In the genomic region with DNA sequence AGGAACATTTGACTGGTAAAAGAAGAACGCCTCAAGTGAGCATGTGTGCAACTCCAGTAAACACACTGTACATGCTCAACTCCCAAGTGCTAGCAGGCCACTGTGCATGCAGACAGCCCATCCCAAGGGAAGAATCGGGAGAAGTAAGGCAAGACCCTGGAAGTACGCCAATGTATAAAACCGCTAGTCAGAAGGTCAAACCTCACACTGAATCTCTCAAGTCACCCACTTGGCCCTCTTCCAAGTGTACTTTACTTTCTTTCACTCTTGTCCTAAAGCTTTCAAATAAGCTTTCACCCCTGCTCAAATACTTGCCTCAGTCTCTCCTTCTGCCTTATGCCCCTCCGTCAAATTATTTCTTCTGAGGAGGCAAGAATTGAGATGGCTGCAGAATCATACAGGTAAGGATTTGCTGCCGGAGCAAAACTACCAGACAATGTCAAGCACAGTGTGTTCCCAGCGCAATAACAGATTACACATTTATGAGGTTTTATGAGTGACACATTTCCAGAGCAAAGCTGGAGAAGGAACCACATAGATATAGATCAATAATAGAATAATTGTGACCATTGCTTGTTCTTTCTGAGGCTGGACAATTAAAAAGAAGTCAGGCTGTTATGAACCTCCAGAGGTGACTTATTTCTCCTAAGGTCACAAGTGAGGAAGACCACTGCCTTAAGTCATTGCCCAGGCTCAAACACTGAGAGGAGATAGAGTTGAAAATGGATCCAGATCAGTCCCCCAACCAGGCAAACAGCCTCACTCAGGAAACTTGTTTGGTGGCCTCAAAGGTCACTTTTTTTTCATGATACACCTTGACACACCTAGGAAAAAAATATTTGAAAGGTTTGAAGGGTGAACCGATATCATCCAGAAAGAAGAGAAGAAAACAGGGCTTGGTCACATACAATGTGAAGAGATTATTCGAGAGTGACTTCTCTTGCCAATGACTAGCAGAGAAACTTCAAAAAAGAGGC, we compare ENCODE assay signal across 30 cellular contexts. TPM values are rescaled to one million over a fixed set of nuclear protein-coding genes. Genes with fewer than 3 reads are reported as not detected.
A peak's percentile ranks its signal among the peaks of the same experiment; 100 is the strongest.
DNase-seq lines count a peak whose midpoint lies in the region; ATAC-seq, FAIRE-seq and TF ChIP-seq lines count a peak whose summit lies in the region.
"Had no signal": no experiment of that assay in that cellular context is flagged by ENCODE, and none has a peak within 500 bp of the region (broad histone marks: within the 10 kb centered on the region; RNA-seq: fewer than 3 reads in every experiment).

No MANE protein-coding gene starts in this region.

- TSS peak; percentile 43 for BruUV-seq in Calu3 (replicated peaks; lab: Mats Ljungman, UMichigan)
- no TSS peak for BruUV-seq in HepG2 (replicated peaks; lab: Mats Ljungman, UMichigan)

- no peak for TF ChIP-seq RAD21 in HepG2 (CRISPR knock-in tag; IDR thresholded peaks at IDR 0.05)

- H3K4me1 Mint-ChIP-seq in Calu3 (ENCODE audit: low read depth, unreplicated experiment) = peaks cover 64% of the 10 kb centered on the region
- no peaks in the 10 kb centered on the region for H3K4me1 Mint-ChIP-seq in naive thymus-derived CD8-positive, alpha-beta T cell
- no peaks in the 10 kb centered on the region for H3K4me1 Mint-ChIP-seq in activated CD8-positive, alpha-beta T cell treated with anti-CD3 and anti-CD28 coated beads for 36 hours (ENCODE audit: low read depth)
- H3K4me1 Mint-ChIP-seq: activated T-helper 17 cell treated with anti-CD3 and anti-CD28 coated beads, Interleukin-2, amount 50 U/mL, for 72 hours had no signal

- POLR2A ChIA-PET in naive thymus-derived CD8-positive, alpha-beta T cell (lab: Charles Lee) = no interaction called here
- POLR2A ChIA-PET in activated CD8-positive, alpha-beta T cell treated with anti-CD3 and anti-CD28 coated beads for 36 hours (lab: Charles Lee) = no interaction called here
- POLR2A ChIA-PET in HepG2 (lab: Yijun Ruan, JAX) = no interaction called here

- peaks cover 0 to 14% (median 0%) of the 10 kb centered on the region in 4 donors for H3K4me1 ChIP-seq in Peyer's patch
- H3K4me1 ChIP-seq in mesenchymal stem cell (ENCODE audit: control insufficient read depth, insufficient read depth, low read depth, low read length) = peaks cover 9% of the 10 kb centered on the region
- H3K4me1 ChIP-seq in HepG2 (ENCODE audit: insufficient read depth, low read length) = no peaks in the 10 kb centered on the region
- H3K4me1 ChIP-seq: ascending aorta, BLaER1 had no signal

- H3K27ac ChIP-seq in Peyer's patch = peak overlapping the region in 3 of 4 donors; percentile 34 to 85 (median 67)
- H3K27ac ChIP-seq in mesenchymal stem cell (ENCODE audit: low read length, poor library complexity, severe bottlenecking) = no peak overlapping the region
- no peak overlapping the region for H3K27ac ChIP-seq in HepG2 (ENCODE audit: extremely low read length, insufficient read depth, low read length)
- H3K27ac ChIP-seq: ascending aorta, BLaER1, pancreas, sigmoid colon, SK-N-MC had no signal

- H2BK12ac ChIP-seq in mesenchymal stem cell (ENCODE audit: low read length in 2 of 2) = no peak overlapping the region

- H3K23ac ChIP-seq in mesenchymal stem cell (ENCODE audit: low read length in 2 of 2) = no peak overlapping the region

- DNase-seq in Calu3 (peak; percentile 30), Peyer's patch (peak in 2 of 3 donors; percentile 50), dermis blood vessel endothelial cell (peak; percentile 7), mesenchymal stem cell (peak; percentile 62), NCI-H187 (lab: John Stamatoyannopoulos, UW) (no peak), HepG2 (ENCODE audit: low spot score) (no peak)
- no peak for DNase-seq in naive thymus-derived CD8-positive, alpha-beta T cell
- DNase-seq in activated CD8-positive, alpha-beta T cell treated with anti-CD3 and anti-CD28 coated beads for 36 hours = no peak
- DNase-seq: activated CD4-positive, alpha-beta T cell treated with anti-CD3 and anti-CD28 coated beads, Interleukin-2, amount 50 U/mL, for 1 hour; activated CD8-positive, alpha-beta memory T cell treated with anti-CD3 and anti-CD28 coated beads, Interleukin-2, amount 50 U/mL, for 4 hours; effector CD4-positive, alpha-beta T cell; EL; KBM-7; mesendoderm; NCI-H1694 treated with DMSO at 0.1 percent for 48 hours; NCI-H345; pancreas; sigmoid colon; T-helper 2 cell had no signal

- H3K36me3 Mint-ChIP-seq in Calu3 (ENCODE audit: insufficient read depth, unreplicated experiment) = peaks cover 9% of the 10 kb centered on the region
- H3K36me3 Mint-ChIP-seq in naive thymus-derived CD8-positive, alpha-beta T cell = no peaks in the 10 kb centered on the region
- H3K36me3 Mint-ChIP-seq in activated CD8-positive, alpha-beta T cell treated with anti-CD3 and anti-CD28 coated beads for 36 hours (ENCODE audit: low read depth) = no peaks in the 10 kb centered on the region
- H3K36me3 Mint-ChIP-seq: activated naive CD4-positive, alpha-beta T cell treated with anti-CD3 and anti-CD28 coated beads, Interleukin-2, amount 50 U/mL, for 72 hours; natural killer cell treated with Interleukin-12 subunit alpha and Interleukin-12 subunit beta and Interleukin-15 and Interleukin-18, amount 100 ng/mL, for 72 hours had no signal

- H2BK120ac ChIP-seq in mesenchymal stem cell (ENCODE audit: low read depth, low read length) = peak overlapping the region; percentile 87

- H3K4me3 Mint-ChIP-seq in Calu3 (ENCODE audit: low read depth, unreplicated experiment) = peak overlapping the region; percentile 66
- H3K4me3 Mint-ChIP-seq in naive thymus-derived CD8-positive, alpha-beta T cell = no peak overlapping the region
- H3K4me3 Mint-ChIP-seq in activated CD8-positive, alpha-beta T cell treated with anti-CD3 and anti-CD28 coated beads for 36 hours = no peak overlapping the region
- H3K4me3 Mint-ChIP-seq: activated T-helper 17 cell treated with anti-CD3 and anti-CD28 coated beads, Interleukin-2, amount 50 U/mL, for 72 hours; natural killer cell treated with Interleukin-12 subunit alpha and Interleukin-12 subunit beta and Interleukin-15 and Interleukin-18, amount 100 ng/mL, for 72 hours had no signal

- 84% methylated on average over 9 of the region's 9 CpGs for WGBS in mesenchymal stem cell
- 37% methylated on average over 9 of the region's 9 CpGs for WGBS in HepG2 (ENCODE audit: low lambda C conversion rate)

- in situ Hi-C loops in HepG2 (cut with HindIII; ENCODE audit: extremely low pct_ligation_motif_present, low pct_unique_long_range_greater_than_20kb) = no loop called here

- FAIRE-seq in HepG2 (lab: Jason Lieb, UNC) = no peak
- FAIRE-seq: A549, H1, pancreas had no signal

- peak overlapping the region; percentile 58 for H3K27ac Mint-ChIP-seq in Calu3 (ENCODE audit: unreplicated experiment)
- no peak overlapping the region for H3K27ac Mint-ChIP-seq in naive thymus-derived CD8-positive, alpha-beta T cell
- H3K27ac Mint-ChIP-seq in activated CD8-positive, alpha-beta T cell treated with anti-CD3 and anti-CD28 coated beads for 36 hours = no peak overlapping the region
- H3K27ac Mint-ChIP-seq: activated naive CD4-positive, alpha-beta T cell treated with anti-CD3 and anti-CD28 coated beads, Interleukin-2, amount 50 U/mL, for 72 hours; activated T-helper 17 cell treated with anti-CD3 and anti-CD28 coated beads, Interleukin-2, amount 50 U/mL, for 72 hours; natural killer cell treated with Interleukin-12 subunit alpha and Interleukin-12 subunit beta and Interleukin-15 and Interleukin-18, amount 100 ng/mL, for 72 hours had no signal

- TF ChIP-seq EP300 in HepG2 (IDR thresholded peaks at IDR 0.05; ENCODE audit: low read depth in 2 of 2, low read length in 2 of 2) (no peak), HepG2 (CRISPR knock-in tag; IDR thresholded peaks at IDR 0.05; ENCODE audit: borderline replicate concordance) (no peak)

- H3K9me3 ChIP-seq in Peyer's patch (no peaks in the 10 kb centered on the region), mesenchymal stem cell (ENCODE audit: control insufficient read depth, low read length) (no peaks in the 10 kb centered on the region), HepG2 (ENCODE audit: low read length) (no peaks in the 10 kb centered on the region)
- H3K9me3 ChIP-seq: A549, ascending aorta, BLaER1, pancreas, sigmoid colon had no signal

- no peak for ATAC-seq in naive thymus-derived CD8-positive, alpha-beta T cell
- no peak for ATAC-seq in activated CD8-positive, alpha-beta T cell treated with anti-CD3 and anti-CD28 coated beads for 36 hours
- ATAC-seq in HepG2 = no peak
- ATAC-seq: A549; activated naive CD4-positive, alpha-beta T cell treated with anti-CD3 and anti-CD28 coated beads, Interleukin-2, amount 50 U/mL, for 72 hours; activated T-helper 17 cell treated with anti-CD3 and anti-CD28 coated beads, Interleukin-2, amount 50 U/mL, for 72 hours; natural killer cell treated with Interleukin-12 subunit alpha and Interleukin-12 subunit beta and Interleukin-15 and Interleukin-18, amount 100 ng/mL, for 72 hours; pancreas had no signal

- no peak overlapping the region for H2BK15ac ChIP-seq in mesenchymal stem cell (ENCODE audit: low read depth, poor library complexity, severe bottlenecking)

- peak overlapping the region in 2 of 4 donors; percentile 23 to 28 for H3K4me3 ChIP-seq in Peyer's patch
- no peak overlapping the region for H3K4me3 ChIP-seq in mesenchymal stem cell (ENCODE audit: insufficient read depth in 1 of 2, low read depth in 1 of 2, low read length in 2 of 2)
- no peak overlapping the region for H3K4me3 ChIP-seq in HepG2 (replicated peaks in 1 of 3; ENCODE audit: insufficient read depth in 1 of 3, low read depth in 2 of 3, low read length in 3 of 3)
- H3K4me3 ChIP-seq: A549, ascending aorta, BLaER1, pancreas, sigmoid colon, SK-N-MC had no signal

- no peak overlapping the region for H4K91ac ChIP-seq in mesenchymal stem cell (ENCODE audit: low read length)

- H4K20me1 ChIP-seq in HepG2 (ENCODE audit: insufficient read depth, low read length) = no peaks in the 10 kb centered on the region
- H4K20me1 ChIP-seq: BLaER1 had no signal

- no peak overlapping the region for H2BK5ac ChIP-seq in mesenchymal stem cell (ENCODE audit: low read depth, low read length, poor library complexity, severe bottlenecking)

- H3K4ac ChIP-seq in mesenchymal stem cell (ENCODE audit: low read depth in 1 of 2, low read length in 2 of 2) = no peak overlapping the region

- no peaks in the 10 kb centered on the region for H3K27me3 ChIP-seq in Peyer's patch
- no peaks in the 10 kb centered on the region for H3K27me3 ChIP-seq in mesenchymal stem cell (ENCODE audit: control insufficient read depth in 1 of 2, insufficient read depth in 1 of 2, low read length in 2 of 2)
- no peaks in the 10 kb centered on the region for H3K27me3 ChIP-seq in HepG2 (ENCODE audit: control insufficient read depth in 1 of 2, insufficient read depth in 2 of 2, low read length in 2 of 2)
- H3K27me3 ChIP-seq: ascending aorta, BLaER1, pancreas, sigmoid colon had no signal

- peak overlapping the region in 1 of 2 experiments; percentile 65 for H3K18ac ChIP-seq in mesenchymal stem cell (ENCODE audit: low read depth in 1 of 2, low read length in 2 of 2)

- CTCF ChIA-PET in Calu3 (lab: Charles Lee) = no interaction called here
- CTCF ChIA-PET in activated CD8-positive, alpha-beta T cell treated with anti-CD3 and anti-CD28 coated beads for 36 hours (lab: Charles Lee) = no interaction called here
- CTCF ChIA-PET in HepG2 (lab: Yijun Ruan, JAX; ENCODE audit: low intra/inter-chr PET ratio, low total read pairs) = no interaction called here

- no peaks in the 10 kb centered on the region for H3K27me3 Mint-ChIP-seq in Calu3 (ENCODE audit: unreplicated experiment)
- H3K27me3 Mint-ChIP-seq in naive thymus-derived CD8-positive, alpha-beta T cell = no peaks in the 10 kb centered on the region
- H3K27me3 Mint-ChIP-seq in activated CD8-positive, alpha-beta T cell treated with anti-CD3 and anti-CD28 coated beads for 36 hours = no peaks in the 10 kb centered on the region
- H3K27me3 Mint-ChIP-seq: activated T-helper 17 cell treated with anti-CD3 and anti-CD28 coated beads, Interleukin-2, amount 50 U/mL, for 72 hours; natural killer cell treated with Interleukin-12 subunit alpha and Interleukin-12 subunit beta and Interleukin-15 and Interleukin-18, amount 100 ng/mL, for 72 hours had no signal

- H4K8ac ChIP-seq in mesenchymal stem cell (ENCODE audit: low read length) = no peak overlapping the region

- H3K9me3 Mint-ChIP-seq in Calu3 (ENCODE audit: low read depth, unreplicated experiment) = no peaks in the 10 kb centered on the region
- H3K9me3 Mint-ChIP-seq in naive thymus-derived CD8-positive, alpha-beta T cell = peaks cover 0 to 2% (median 0%) of the 10 kb centered on the region in 9 donors
- no peaks in the 10 kb centered on the region for H3K9me3 Mint-ChIP-seq in activated CD8-positive, alpha-beta T cell treated with anti-CD3 and anti-CD28 coated beads for 36 hours
- H3K9me3 Mint-ChIP-seq: activated naive CD4-positive, alpha-beta T cell treated with anti-CD3 and anti-CD28 coated beads, Interleukin-2, amount 50 U/mL, for 72 hours; activated T-helper 17 cell treated with anti-CD3 and anti-CD28 coated beads, Interleukin-2, amount 50 U/mL, for 72 hours; natural killer cell treated with Interleukin-12 subunit alpha and Interleukin-12 subunit beta and Interleukin-15 and Interleukin-18, amount 100 ng/mL, for 72 hours had no signal

- no peaks in the 10 kb centered on the region for H3K79me2 ChIP-seq in HepG2 (ENCODE audit: insufficient read depth, low read length)

- TF ChIP-seq CTCF in Calu3 (IDR thresholded peaks at IDR 0.05; ENCODE audit: unreplicated experiment) (no peak), Peyer's patch (IDR thresholded peaks at IDR 0.05) (no peak), HepG2 (CRISPR knock-in tag; IDR thresholded peaks at IDR 0.05) (no peak)
- TF ChIP-seq CTCF in activated CD8-positive, alpha-beta T cell treated with anti-CD3 and anti-CD28 coated beads for 36 hours (IDR thresholded peaks at IDR 0.05) = no peak

- no peaks in the 10 kb centered on the region for H3K36me3 ChIP-seq in Peyer's patch
- H3K36me3 ChIP-seq in mesenchymal stem cell (ENCODE audit: control insufficient read depth in 1 of 2, insufficient read depth in 2 of 2, low read depth in 1 of 2, low read length in 2 of 2) = no peaks in the 10 kb centered on the region
- no peaks in the 10 kb centered on the region for H3K36me3 ChIP-seq in HepG2 (replicated peaks in 1 of 2; ENCODE audit: control insufficient read depth in 1 of 2, insufficient read depth in 2 of 2, low read length in 2 of 2)
- H3K36me3 ChIP-seq: ascending aorta, BLaER1, pancreas, sigmoid colon had no signal

- no peaks in the 10 kb centered on the region for H3K79me1 ChIP-seq in mesenchymal stem cell (replicated peaks; ENCODE audit: low read length, poor library complexity, severe bottlenecking)

- H3K9ac ChIP-seq in mesenchymal stem cell (ENCODE audit: low read length) (no peak overlapping the region), HepG2 (ENCODE audit: insufficient read depth, low read depth, low read length) (no peak overlapping the region)
- H3K9ac ChIP-seq: BLaER1 had no signal

- H3K4me2 ChIP-seq in mesenchymal stem cell (ENCODE audit: low read length, poor library complexity, severe bottlenecking) (no peak overlapping the region), HepG2 (ENCODE audit: low read depth, low read length) (no peak overlapping the region)
- H3K4me2 ChIP-seq: A549, BLaER1 had no signal

- intact Hi-C loops in Calu3 (cut with micrococcal nuclease; ENCODE audit: unreplicated experiment) (loop anchor here (2.0 kb wide), 1 partner anchor 21 kb away; no protein-coding TSS in a partner anchor), HepG2 (cut with micrococcal nuclease; ENCODE audit: unreplicated experiment) (no loop called here)
- intact Hi-C loops in activated CD8-positive, alpha-beta T cell treated with anti-CD3 and anti-CD28 coated beads for 36 hours (cut with micrococcal nuclease) = no loop called here

- H3K14ac ChIP-seq in mesenchymal stem cell (ENCODE audit: low read length in 2 of 2) = no peak overlapping the region

- peak in 1 of 2 donors; percentile 4 for TF ChIP-seq POLR2A in Peyer's patch (IDR thresholded peaks at IDR 0.05)
- no peak for TF ChIP-seq POLR2A in HepG2 (IDR thresholded peaks at IDR 0.05; ENCODE audit: insufficient read depth in 1 of 2, low read depth in 2 of 2, low read length in 2 of 2)

- H2AK5ac ChIP-seq in mesenchymal stem cell (ENCODE audit: low read length, severe bottlenecking) = peak overlapping the region; percentile 63

- H2AFZ ChIP-seq in mesenchymal stem cell (ENCODE audit: low read depth, low read length) (no peak overlapping the region), HepG2 (ENCODE audit: low read length) (no peak overlapping the region)

RNA-seq across cellular contexts. Expression of gene CXCL1, which starts 26.3 kb away (rescaled TPM):
- total RNA-seq in Calu3 (2022) (212 and 414 TPM in 2 replicates), Peyer's patch (10 to 100 TPM in 1 of 4 donors, 1 to 10 TPM in 3; 4.1 to 69.3 (median 6.8) TPM), dermis blood vessel endothelial cell (11.4 and 16.5 TPM in 2 replicates), HepG2 (2016; rRNA removed; fragmentation: Illumina TruSeq; extraction: Trizol) (0.15 TPM in 1 of 2 replicates, not detected in the other)
- 274 TPM for polyA plus RNA-seq in mesenchymal stem cell (2013, experiment 1 of 2)
- polyA plus RNA-seq in mesenchymal stem cell (2013, experiment 2 of 2) = 286 TPM
- total RNA-seq in naive thymus-derived CD8-positive, alpha-beta T cell = not detected
- not detected for polyA plus RNA-seq in naive thymus-derived CD8-positive, alpha-beta T cell
- total RNA-seq in activated CD8-positive, alpha-beta T cell treated with anti-CD3 and anti-CD28 coated beads for 36 hours = not detected
- not detected in 2 replicates for total RNA-seq in HepG2 (2016; cell fraction: cytosol; rRNA removed; fragmentation: Illumina TruSeq; extraction: Trizol; ENCODE audit: low read depth)
- total RNA-seq in HepG2 (2016; cell fraction: insoluble cytoplasmic fraction; rRNA removed; fragmentation: Illumina TruSeq; extraction: Trizol) = not detected in 2 replicates
- not detected in 2 replicates for total RNA-seq in HepG2 (2016; cell fraction: membrane; rRNA removed; fragmentation: Illumina TruSeq; extraction: Trizol)
- total RNA-seq in HepG2 (2016; cell fraction: nucleus; rRNA removed; fragmentation: Illumina TruSeq; extraction: Trizol) = not detected in 2 replicates
- polyA plus RNA-seq in HepG2 (2011; rRNA removed) = not detected in 2 replicates
- polyA plus RNA-seq in HepG2 (2011; cell fraction: cytosol; rRNA removed) = 0.08 TPM in 1 of 2 replicates, not detected in the other
- polyA plus RNA-seq in HepG2 (2011; cell fraction: nucleus; rRNA removed) = not detected in 2 replicates
- polyA plus RNA-seq in HepG2 (2012) = not detected in 2 replicates
- not detected in 2 replicates for polyA plus RNA-seq in HepG2 (2016; cell fraction: cytosol; fragmentation: Illumina TruSeq; extraction: Trizol; ENCODE audit: low read depth)
- polyA plus RNA-seq in HepG2 (2016; cell fraction: insoluble cytoplasmic fraction; fragmentation: Illumina TruSeq; extraction: Trizol; ENCODE audit: low read depth) = not detected in 2 replicates
- not detected in 2 replicates for polyA plus RNA-seq in HepG2 (2016; cell fraction: membrane; fragmentation: Illumina TruSeq; extraction: Trizol; ENCODE audit: low read depth)
- polyA plus RNA-seq in HepG2 (2016; cell fraction: nucleus; fragmentation: Illumina TruSeq; extraction: Trizol; ENCODE audit: insufficient read depth, low read depth) = not detected in 2 replicates
- polyA minus RNA-seq in HepG2 (2011; rRNA and poly(A)+ RNA removed; ENCODE audit: low replicate concordance) = not detected in 2 replicates
- polyA minus RNA-seq in HepG2 (2011; cell fraction: cytosol; rRNA and poly(A)+ RNA removed) = not detected in 2 replicates
- not detected in 2 replicates for polyA minus RNA-seq in HepG2 (2011; cell fraction: nucleus; rRNA and poly(A)+ RNA removed)
- total RNA-seq: activated naive CD4-positive, alpha-beta T cell treated with anti-CD3 and anti-CD28 coated beads, Interleukin-2, amount 50 U/mL, for 72 hours; activated T-helper 17 cell treated with anti-CD3 and anti-CD28 coated beads, Interleukin-2, amount 50 U/mL, for 72 hours had no signal

RNA-seq across cellular contexts. Expression of gene PF4V1, which starts 42.4 kb away (rescaled TPM):
- total RNA-seq in Calu3 (2022) (not detected in 2 replicates), Peyer's patch (not detected), dermis blood vessel endothelial cell (0.34 TPM in 1 of 2 replicates, not detected in the other), HepG2 (2016; rRNA removed; fragmentation: Illumina TruSeq; extraction: Trizol) (not detected in 2 replicates)
- 0.14 TPM for polyA plus RNA-seq in mesenchymal stem cell (2013, experiment 1 of 2)
- polyA plus RNA-seq in mesenchymal stem cell (2013, experiment 2 of 2) = not detected
- not detected for total RNA-seq in naive thymus-derived CD8-positive, alpha-beta T cell
- polyA plus RNA-seq in naive thymus-derived CD8-positive, alpha-beta T cell = not detected
- not detected for total RNA-seq in activated CD8-positive, alpha-beta T cell treated with anti-CD3 and anti-CD28 coated beads for 36 hours
- total RNA-seq in HepG2 (2016; cell fraction: cytosol; rRNA removed; fragmentation: Illumina TruSeq; extraction: Trizol; ENCODE audit: low read depth) = not detected in 2 replicates
- not detected in 2 replicates for total RNA-seq in HepG2 (2016; cell fraction: insoluble cytoplasmic fraction; rRNA removed; fragmentation: Illumina TruSeq; extraction: Trizol)
- total RNA-seq in HepG2 (2016; cell fraction: membrane; rRNA removed; fragmentation: Illumina TruSeq; extraction: Trizol) = not detected in 2 replicates
- total RNA-seq in HepG2 (2016; cell fraction: nucleus; rRNA removed; fragmentation: Illumina TruSeq; extraction: Trizol) = not detected in 2 replicates
- polyA plus RNA-seq in HepG2 (2011; rRNA removed) = not detected in 2 replicates
- not detected in 2 replicates for polyA plus RNA-seq in HepG2 (2011; cell fraction: cytosol; rRNA removed)
- polyA plus RNA-seq in HepG2 (2011; cell fraction: nucleus; rRNA removed) = not detected in 2 replicates
- not detected in 2 replicates for polyA plus RNA-seq in HepG2 (2012)
- polyA plus RNA-seq in HepG2 (2016; cell fraction: cytosol; fragmentation: Illumina TruSeq; extraction: Trizol; ENCODE audit: low read depth) = not detected in 2 replicates
- not detected in 2 replicates for polyA plus RNA-seq in HepG2 (2016; cell fraction: insoluble cytoplasmic fraction; fragmentation: Illumina TruSeq; extraction: Trizol; ENCODE audit: low read depth)
- not detected in 2 replicates for polyA plus RNA-seq in HepG2 (2016; cell fraction: membrane; fragmentation: Illumina TruSeq; extraction: Trizol; ENCODE audit: low read depth)
- not detected in 2 replicates for polyA plus RNA-seq in HepG2 (2016; cell fraction: nucleus; fragmentation: Illumina TruSeq; extraction: Trizol; ENCODE audit: insufficient read depth, low read depth)
- not detected in 2 replicates for polyA minus RNA-seq in HepG2 (2011; rRNA and poly(A)+ RNA removed; ENCODE audit: low replicate concordance)
- not detected in 2 replicates for polyA minus RNA-seq in HepG2 (2011; cell fraction: cytosol; rRNA and poly(A)+ RNA removed)
- not detected in 2 replicates for polyA minus RNA-seq in HepG2 (2011; cell fraction: nucleus; rRNA and poly(A)+ RNA removed)
- total RNA-seq: activated naive CD4-positive, alpha-beta T cell treated with anti-CD3 and anti-CD28 coated beads, Interleukin-2, amount 50 U/mL, for 72 hours; activated T-helper 17 cell treated with anti-CD3 and anti-CD28 coated beads, Interleukin-2, amount 50 U/mL, for 72 hours; ascending aorta; epithelial cell of proximal tubule; H1; natural killer cell treated with Interleukin-12 subunit alpha and Interleukin-12 subunit beta and Interleukin-15 and Interleukin-18, amount 100 ng/mL, for 72 hours; sigmoid colon; subcutaneous adipose tissue; urinary bladder had no signal
- polyA plus RNA-seq: A549, H1, pancreas, sigmoid colon, urinary bladder had no signal

RNA-seq across cellular contexts. Expression of gene CXCL6, which starts 59.0 kb away (rescaled TPM):
- total RNA-seq in Calu3 (2022) (48.2 and 91.0 TPM in 2 replicates), Peyer's patch (1 to 10 TPM in 1 of 4 donors, not detected in 3; 1.6 TPM), dermis blood vessel endothelial cell (0.37 and 0.68 TPM in 2 replicates), HepG2 (2016; rRNA removed; fragmentation: Illumina TruSeq; extraction: Trizol) (not detected in 2 replicates)
- polyA plus RNA-seq in mesenchymal stem cell (2013, experiment 1 of 2) = 6.8 TPM
- polyA plus RNA-seq in mesenchymal stem cell (2013, experiment 2 of 2) = 7.1 TPM
- not detected for total RNA-seq in naive thymus-derived CD8-positive, alpha-beta T cell
- polyA plus RNA-seq in naive thymus-derived CD8-positive, alpha-beta T cell = not detected
- not detected for total RNA-seq in activated CD8-positive, alpha-beta T cell treated with anti-CD3 and anti-CD28 coated beads for 36 hours
- not detected in 2 replicates for total RNA-seq in HepG2 (2016; cell fraction: cytosol; rRNA removed; fragmentation: Illumina TruSeq; extraction: Trizol; ENCODE audit: low read depth)
- not detected in 2 replicates for total RNA-seq in HepG2 (2016; cell fraction: insoluble cytoplasmic fraction; rRNA removed; fragmentation: Illumina TruSeq; extraction: Trizol)
- total RNA-seq in HepG2 (2016; cell fraction: membrane; rRNA removed; fragmentation: Illumina TruSeq; extraction: Trizol) = not detected in 2 replicates
- total RNA-seq in HepG2 (2016; cell fraction: nucleus; rRNA removed; fragmentation: Illumina TruSeq; extraction: Trizol) = not detected in 2 replicates
- not detected in 2 replicates for polyA plus RNA-seq in HepG2 (2011; rRNA removed)
- polyA plus RNA-seq in HepG2 (2011; cell fraction: cytosol; rRNA removed) = not detected in 2 replicates
- polyA plus RNA-seq in HepG2 (2011; cell fraction: nucleus; rRNA removed) = not detected in 2 replicates
- not detected in 2 replicates for polyA plus RNA-seq in HepG2 (2012)
- polyA plus RNA-seq in HepG2 (2016; cell fraction: cytosol; fragmentation: Illumina TruSeq; extraction: Trizol; ENCODE audit: low read depth) = not detected in 2 replicates
- not detected in 2 replicates for polyA plus RNA-seq in HepG2 (2016; cell fraction: insoluble cytoplasmic fraction; fragmentation: Illumina TruSeq; extraction: Trizol; ENCODE audit: low read depth)
- not detected in 2 replicates for polyA plus RNA-seq in HepG2 (2016; cell fraction: membrane; fragmentation: Illumina TruSeq; extraction: Trizol; ENCODE audit: low read depth)
- not detected in 2 replicates for polyA plus RNA-seq in HepG2 (2016; cell fraction: nucleus; fragmentation: Illumina TruSeq; extraction: Trizol; ENCODE audit: insufficient read depth, low read depth)
- not detected in 2 replicates for polyA minus RNA-seq in HepG2 (2011; rRNA and poly(A)+ RNA removed; ENCODE audit: low replicate concordance)
- not detected in 2 replicates for polyA minus RNA-seq in HepG2 (2011; cell fraction: cytosol; rRNA and poly(A)+ RNA removed)
- polyA minus RNA-seq in HepG2 (2011; cell fraction: nucleus; rRNA and poly(A)+ RNA removed) = not detected in 2 replicates
- total RNA-seq: activated naive CD4-positive, alpha-beta T cell treated with anti-CD3 and anti-CD28 coated beads, Interleukin-2, amount 50 U/mL, for 72 hours; activated T-helper 17 cell treated with anti-CD3 and anti-CD28 coated beads, Interleukin-2, amount 50 U/mL, for 72 hours; ascending aorta; natural killer cell treated with Interleukin-12 subunit alpha and Interleukin-12 subunit beta and Interleukin-15 and Interleukin-18, amount 100 ng/mL, for 72 hours had no signal
- polyA plus RNA-seq: urinary bladder had no signal

Comparison
In these comparisons a context has a peak if more than half of its experiments do, and no peak if none do; other contexts are left out.
1. DNase-seq: peak in Calu3 (single experiment), Peyer's patch (2 of 3), dermis blood vessel endothelial cell (single experiment) and mesenchymal stem cell (single experiment); none in naive thymus-derived CD8-positive, alpha-beta T cell (0 of 10), activated CD8-positive, alpha-beta T cell treated with anti-CD3 and anti-CD28 coated beads for 36 hours (single experiment), NCI-H187 (0 of 2) and HepG2 (single experiment).
2. H3K27ac ChIP-seq: peak in Peyer's patch (3 of 4); none in mesenchymal stem cell (single experiment) and HepG2 (single experiment).
3. RNA of gene CXCL6, which starts 59.0 kb away (total RNA-seq): 48.2 to 91.0 TPM in Calu3; 1.6 TPM in Peyer's patch, 0.37 to 0.68 TPM in dermis blood vessel endothelial cell, not detected in naive thymus-derived CD8-positive, alpha-beta T cell, not detected in activated CD8-positive, alpha-beta T cell treated with anti-CD3 and anti-CD28 coated beads for 36 hours and not detected in HepG2; every median in the first group is over 10 times any median in the second.